In the genomic region with DNA sequence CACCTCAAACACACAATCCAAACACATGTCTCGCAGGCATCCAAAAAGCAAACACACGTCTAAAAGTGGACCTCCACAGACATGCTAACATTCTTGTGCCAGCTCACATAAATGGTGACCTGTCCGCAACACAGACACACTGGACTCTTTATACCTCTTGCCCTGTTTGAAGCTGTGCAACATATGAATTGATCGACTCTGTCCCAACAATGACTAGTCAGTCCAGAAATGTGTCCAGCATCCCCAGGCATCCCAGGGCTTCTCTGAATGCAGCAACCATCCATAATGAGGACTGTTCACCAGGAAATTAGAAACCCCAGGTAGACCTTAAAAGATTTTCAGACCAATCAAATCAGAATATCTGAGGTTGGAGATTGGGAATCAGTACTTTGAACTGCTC, we compare ENCODE assay signal across 1 cellular context.
TF ChIP-seq lines count a peak whose summit lies in the region.

No MANE protein-coding gene starts in this region.

TF ChIP-seq in HepG2, 621 proteins besides CTCF, POLR2A, EP300 and RAD21:
- no peak for TF ChIP-seq NFYB (CRISPR knock-in tag; IDR thresholded peaks at IDR 0.05)
- no peak for TF ChIP-seq ZNF234 (CRISPR knock-in tag; conservative IDR thresholded peaks at IDR 0.05)
- TF ChIP-seq, protein P1, sequence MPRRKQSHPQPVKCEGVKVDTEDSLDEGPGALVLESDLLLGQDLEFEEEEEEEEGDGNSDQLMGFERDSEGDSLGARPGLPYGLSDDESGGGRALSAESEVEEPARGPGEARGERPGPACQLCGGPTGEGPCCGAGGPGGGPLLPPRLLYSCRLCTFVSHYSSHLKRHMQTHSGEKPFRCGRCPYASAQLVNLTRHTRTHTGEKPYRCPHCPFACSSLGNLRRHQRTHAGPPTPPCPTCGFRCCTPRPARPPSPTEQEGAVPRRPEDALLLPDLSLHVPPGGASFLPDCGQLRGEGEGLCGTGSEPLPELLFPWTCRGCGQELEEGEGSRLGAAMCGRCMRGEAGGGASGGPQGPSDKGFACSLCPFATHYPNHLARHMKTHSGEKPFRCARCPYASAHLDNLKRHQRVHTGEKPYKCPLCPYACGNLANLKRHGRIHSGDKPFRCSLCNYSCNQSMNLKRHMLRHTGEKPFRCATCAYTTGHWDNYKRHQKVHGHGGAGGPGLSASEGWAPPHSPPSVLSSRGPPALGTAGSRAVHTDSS (CRISPR knock-in tag; conservative IDR thresholded peaks at IDR 0.05), result no peak
- TF ChIP-seq KDM4B (CRISPR knock-in tag; IDR thresholded peaks at IDR 0.05), result no peak
- no peak for TF ChIP-seq ZNF781 (CRISPR knock-in tag; IDR thresholded peaks at IDR 0.05; ENCODE audit: borderline replicate concordance, not compliant biosample characterization)
- no peak for TF ChIP-seq BRCA1 (CRISPR knock-in tag; IDR thresholded peaks at IDR 0.05)
- TF ChIP-seq CCAR2 (optimal IDR thresholded peaks at IDR 0.05; ENCODE audit: low read depth, low read length), result no peak
- no peak for TF ChIP-seq ZNF230 (CRISPR knock-in tag; IDR thresholded peaks at IDR 0.05)
- no peak for TF ChIP-seq ZNF644 (CRISPR knock-in tag; IDR thresholded peaks at IDR 0.05; ENCODE audit: low read depth)
- TF ChIP-seq PTBP1 (IDR thresholded peaks at IDR 0.05; ENCODE audit: low read depth, low read length, poor library complexity, severe bottlenecking), result no peak
